14 cellular contexts compared by ENCODE assay signal in the genomic region with DNA sequence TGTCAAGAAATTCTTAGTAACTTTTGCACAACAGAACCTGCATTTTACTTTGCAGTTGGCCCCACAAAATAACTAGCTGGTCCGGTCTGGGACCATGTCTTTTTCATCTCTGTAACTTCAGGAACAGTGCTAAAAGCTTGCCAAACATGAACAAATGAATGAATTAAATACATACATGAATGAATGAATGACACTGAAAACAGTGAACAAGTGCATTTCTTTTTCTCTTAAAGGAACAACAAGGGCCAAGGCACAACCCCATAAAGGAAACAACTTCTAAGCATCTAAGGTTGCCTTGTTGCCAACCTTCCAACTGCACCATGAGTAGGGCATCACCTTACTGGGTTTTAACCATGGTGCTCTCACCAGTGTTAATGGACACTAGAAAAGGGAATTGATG.
DNase-seq lines count a peak whose midpoint lies in the region; ATAC-seq lines count a peak whose summit lies in the region.
"Had no signal": no experiment of that assay in that cellular context is flagged by ENCODE, and none has a peak within 500 bp of the region (broad histone marks: within the 10 kb centered on the region; RNA-seq: fewer than 3 reads in every experiment).

No MANE protein-coding gene starts in this region.

- DNase-seq in HuH-7.5 (ENCODE audit: low spot score) (no peak), T-helper 2 cell (no peak), RKO (ENCODE audit: low spot score) (no peak)
- DNase-seq: 8988T; CD4-positive, alpha-beta memory T cell; DMS153; DMS79; GM23248; Karpas-422; KBM-7 had no signal

- ATAC-seq in GM18511 (IDR thresholded peaks at IDR 0.05; ENCODE audit: unreplicated experiment), result peak; percentile 27
- peak; percentile 11 for ATAC-seq in GM19452 (IDR thresholded peaks at IDR 0.05; ENCODE audit: unreplicated experiment)
- peak; percentile 19 for ATAC-seq in HG03097 (IDR thresholded peaks at IDR 0.05; ENCODE audit: low FRiP score, unreplicated experiment)
- ATAC-seq in GM18502 (IDR thresholded peaks at IDR 0.05; ENCODE audit: poor library complexity, unreplicated experiment), result no peak
